Comparison of ENCODE assay signal across 31 cellular contexts in genomic region chr17:48704521-48704920, GRCh38. TPM values are rescaled to one million over a fixed set of nuclear protein-coding genes. Genes with fewer than 3 reads are reported as not detected.
"Had no signal": no experiment of that assay in that cellular context is flagged by ENCODE, and none has a peak within 500 bp of the region (broad histone marks: within the 10 kb centered on the region; RNA-seq: fewer than 3 reads in every experiment).

No MANE protein-coding gene starts in this region.

- H3K4me1 Mint-ChIP-seq: activated CD4-positive, alpha-beta T cell treated with anti-CD3 and anti-CD28 coated beads, Interleukin-2, amount 10 ng/mL, durations not matched to agents 7 days and 5 days; central memory CD8-positive, alpha-beta T cell; natural killer cell; stimulated activated naive B cell treated with anti-CD40 and anti-IgM and Interleukin-4, amounts not matched to agents 10 μg/mL and 1 μg/mL and 100 μg/mL, for 72 hours had no signal

- H3K9me3 ChIP-seq: adrenal gland, breast epithelium, gastrocnemius medialis, sigmoid colon, transverse colon, uterus had no signal

- H3K4me3 ChIP-seq: adrenal gland, breast epithelium, gastrocnemius medialis, sigmoid colon, smooth muscle cell, transverse colon, uterus had no signal

- H3K27ac ChIP-seq: adrenal gland, breast epithelium, gastrocnemius medialis, sigmoid colon, transverse colon, uterus had no signal

- H3K9me3 Mint-ChIP-seq: activated CD4-positive, alpha-beta T cell treated with anti-CD3 and anti-CD28 coated beads, Interleukin-2, amount 10 ng/mL, durations not matched to agents 7 days and 5 days; activated CD8-positive, alpha-beta T cell treated with anti-CD3 and anti-CD28 coated beads for 36 hours; central memory CD8-positive, alpha-beta T cell; natural killer cell; stimulated activated naive B cell treated with anti-CD40 and anti-IgM and Interleukin-4, amounts not matched to agents 10 μg/mL and 1 μg/mL and 100 μg/mL, for 72 hours had no signal

- H3K27ac Mint-ChIP-seq: activated CD4-positive, alpha-beta T cell treated with anti-CD3 and anti-CD28 coated beads, Interleukin-2, amount 10 ng/mL, durations not matched to agents 7 days and 5 days; activated CD8-positive, alpha-beta T cell treated with anti-CD3 and anti-CD28 coated beads for 36 hours; activated naive CD8-positive, alpha-beta T cell; natural killer cell; progenitor cell of endocrine pancreas; stimulated activated naive B cell treated with anti-CD40 and anti-IgM and Interleukin-4, amounts not matched to agents 10 μg/mL and 1 μg/mL and 100 μg/mL, for 72 hours had no signal

- H3K36me3 ChIP-seq: adrenal gland, breast epithelium, gastrocnemius medialis, sigmoid colon, transverse colon, uterus had no signal

- H3K4me1 ChIP-seq: adrenal gland, breast epithelium, gastrocnemius medialis, sigmoid colon, transverse colon, uterus had no signal

- H3K4me3 Mint-ChIP-seq: activated CD4-positive, alpha-beta T cell treated with anti-CD3 and anti-CD28 coated beads, Interleukin-2, amount 10 ng/mL, durations not matched to agents 7 days and 5 days; activated CD8-positive, alpha-beta T cell treated with anti-CD3 and anti-CD28 coated beads for 36 hours; activated naive CD8-positive, alpha-beta T cell; central memory CD8-positive, alpha-beta T cell; natural killer cell; stimulated activated naive B cell treated with anti-CD40 and anti-IgM and Interleukin-4, amounts not matched to agents 10 μg/mL and 1 μg/mL and 100 μg/mL, for 72 hours had no signal

- H3K4me2 ChIP-seq: smooth muscle cell had no signal

- DNase-seq: activated CD4-positive, alpha-beta T cell treated with anti-CD3 and anti-CD28 coated beads, Interleukin-2, amount 10 ng/mL, durations not matched to agents 7 days and 5 days; activated CD4-positive, CD25-positive, alpha-beta regulatory T cell treated with anti-CD3 and anti-CD28 coated beads, Interleukin-2, amount 50 U/mL, for 72 hours; activated CD8-positive, alpha-beta T cell treated with anti-CD3 and anti-CD28 coated beads for 36 hours; activated naive CD4-positive, alpha-beta T cell; activated T-cell treated with anti-CD3 and anti-CD28 coated beads, Interleukin-2, amount 50 U/mL, for 1 hour; adrenal gland; effector memory CD4-positive, alpha-beta T cell; gastrocnemius medialis; hippocampal formation; left ventricle myocardium superior; mammary epithelial cell; midbrain; natural killer cell; retina; sigmoid colon; stimulated activated CD4-positive, alpha-beta T cell treated with anti-CD3 and anti-CD28 coated beads, Interleukin-2, amount 100 ng/mL, for 48 hours; stimulated activated CD8-positive, alpha-beta memory T cell treated with anti-CD3 and anti-CD28 coated beads, Interleukin-4, amount 100 ng/mL, for 48 hours; stimulated activated naive B cell treated with anti-CD40 and anti-IgM and Interleukin-4, amounts not matched to agents 10 μg/mL and 1 μg/mL and 100 μg/mL, for 72 hours; transverse colon; uterus had no signal

- H3K36me3 Mint-ChIP-seq: activated naive CD8-positive, alpha-beta T cell; natural killer cell; stimulated activated naive B cell treated with anti-CD40 and anti-IgM and Interleukin-4, amounts not matched to agents 10 μg/mL and 1 μg/mL and 100 μg/mL, for 72 hours had no signal

RNA-seq across cellular contexts. Expression of gene PRAC1, which starts 17.8 kb away (rescaled TPM):
- total RNA-seq: activated CD4-positive, alpha-beta T cell treated with anti-CD3 and anti-CD28 coated beads, Interleukin-2, amount 10 ng/mL, durations not matched to agents 7 days and 5 days; activated CD8-positive, alpha-beta T cell treated with anti-CD3 and anti-CD28 coated beads for 36 hours; adrenal gland; astrocyte; breast epithelium; dermis microvascular lymphatic vessel endothelial cell; endothelial cell of umbilical vein; esophagus mucosa; gastrocnemius medialis; left ventricle myocardium superior; mammary epithelial cell; natural killer cell; osteoblast; progenitor cell of endocrine pancreas; smooth muscle cell; temporal lobe; uterus had no signal

RNA-seq across cellular contexts. Expression of gene PRAC2, which starts 18.5 kb away (rescaled TPM):
- total RNA-seq: activated CD4-positive, alpha-beta T cell treated with anti-CD3 and anti-CD28 coated beads, Interleukin-2, amount 10 ng/mL, durations not matched to agents 7 days and 5 days; activated CD8-positive, alpha-beta T cell treated with anti-CD3 and anti-CD28 coated beads for 36 hours; adrenal gland; astrocyte; breast epithelium; dermis microvascular lymphatic vessel endothelial cell; endothelial cell of umbilical vein; esophagus mucosa; gastrocnemius medialis; left ventricle myocardium superior; mammary epithelial cell; natural killer cell; osteoblast; progenitor cell of endocrine pancreas; temporal lobe; uterus had no signal

RNA-seq across cellular contexts. Expression of gene HOXB13, which starts 24.0 kb away (rescaled TPM):
- total RNA-seq: activated CD4-positive, alpha-beta T cell treated with anti-CD3 and anti-CD28 coated beads, Interleukin-2, amount 10 ng/mL, durations not matched to agents 7 days and 5 days; activated CD8-positive, alpha-beta T cell treated with anti-CD3 and anti-CD28 coated beads for 36 hours; astrocyte; dermis microvascular lymphatic vessel endothelial cell; endothelial cell of umbilical vein; esophagus mucosa; gastrocnemius medialis; left ventricle myocardium superior; mammary epithelial cell; natural killer cell; osteoblast; progenitor cell of endocrine pancreas; temporal lobe; uterus had no signal
